Comparison of ENCODE assay signal across 32 cellular contexts in the genomic region with DNA sequence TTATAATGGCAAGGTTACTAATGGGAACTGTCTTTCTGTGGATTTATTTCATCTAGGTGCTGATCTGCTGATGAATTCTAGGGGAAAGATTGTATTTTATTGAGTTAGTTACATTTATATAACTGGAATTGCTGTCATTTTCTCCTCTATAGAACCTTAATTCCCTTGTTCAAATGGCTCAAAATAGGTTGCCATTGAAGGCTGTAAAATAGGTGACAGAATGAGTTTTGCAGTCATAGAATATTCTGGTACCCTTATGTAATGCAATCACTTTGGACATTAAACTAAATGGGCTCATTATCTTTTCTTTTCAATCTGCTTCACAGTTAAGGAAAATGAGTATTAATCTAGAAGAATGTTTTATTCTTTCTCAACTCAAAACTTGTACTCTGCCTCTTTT.
DNase-seq lines count a peak whose midpoint lies in the region; TF ChIP-seq lines count a peak whose summit lies in the region.
"Had no signal": no experiment of that assay in that cellular context is flagged by ENCODE, and none has a peak within 500 bp of the region (broad histone marks: within the 10 kb centered on the region; RNA-seq: fewer than 3 reads in every experiment).

No MANE protein-coding gene starts in this region.

- DNase-seq in NCI-H69 (lab: John Stamatoyannopoulos, UW): peak; percentile 7
- DNase-seq in osteoblast (ENCODE audit: insufficient read length, low spot score, missing footprints): peak; percentile 62
- DNase-seq in putamen (ENCODE audit: low spot score): peak; percentile 4
- DNase-seq in transverse colon: no peak
- DNase-seq in effector CD8-positive, alpha-beta T cell (lab: John Stamatoyannopoulos, UW): no peak
- DNase-seq in activated T-cell treated with anti-CD3 and anti-CD28 coated beads for 4 hours: no peak
- no peak for DNase-seq in kidney glomerular epithelial cell (lab: John Stamatoyannopoulos, UW)
- DNase-seq: 8988T; ACHN; AML-193; BE2C; C1 segment of cervical spinal cord; Caco-2; Calu3; CD4-positive, alpha-beta memory T cell; CD4-positive, alpha-beta T cell; CD4-positive, CD25-positive, alpha-beta regulatory T cell; CD8-positive, alpha-beta memory T cell; CD8-positive, alpha-beta T cell; COR-L47; DMS 273 treated with DMSO at 0.1 percent for 48 hours; DMS153; DMS79; DMS79 treated with DMSO at 0.1 percent for 48 hours; DND-41; EL had no signal

- H3K9me3 ChIP-seq in neural cell (ENCODE audit: low read length) (no peaks in the 10 kb centered on the region), osteoblast (ENCODE audit: low read depth, low read length) (no peaks in the 10 kb centered on the region), transverse colon (no peaks in the 10 kb centered on the region)
- H3K9me3 ChIP-seq: A549; BE2C; BLaER1; BLaER1 treated with 17β-estradiol and CSF1 and Interleukin-3, amounts not matched to agents 10 nM and 100 nM; Caco-2 had no signal

- H3K4me2 ChIP-seq in neural cell (ENCODE audit: low read length) (peak overlapping the region; percentile 23), osteoblast (ENCODE audit: insufficient read depth, low read length) (no peak overlapping the region)
- H3K4me2 ChIP-seq: A549; BLaER1; BLaER1 treated with 17β-estradiol and CSF1 and Interleukin-3, amounts not matched to agents 10 nM and 100 nM had no signal

- H3K36me3 ChIP-seq in neural cell (ENCODE audit: insufficient read depth, low read length) (no peaks in the 10 kb centered on the region), osteoblast (ENCODE audit: insufficient read depth, low read length) (no peaks in the 10 kb centered on the region), transverse colon (no peaks in the 10 kb centered on the region)
- H3K36me3 ChIP-seq: BE2C; BLaER1; BLaER1 treated with 17β-estradiol and CSF1 and Interleukin-3, amounts not matched to agents 10 nM and 100 nM had no signal

- H3K79me2 ChIP-seq in neural cell (replicated peaks; ENCODE audit: insufficient read depth, low read length) (no peaks in the 10 kb centered on the region), osteoblast (ENCODE audit: insufficient read depth, low read length) (no peaks in the 10 kb centered on the region)

- no peak overlapping the region for H3K9ac ChIP-seq in neural cell (ENCODE audit: low read length)
- H3K9ac ChIP-seq: BLaER1; BLaER1 treated with 17β-estradiol and CSF1 and Interleukin-3, amounts not matched to agents 10 nM and 100 nM had no signal

- intact Hi-C loops in transverse colon (cut with DNase I; ENCODE audit: low total_unique reads): no loop called here

- H3K4me1 ChIP-seq in osteoblast (ENCODE audit: insufficient read depth, low read length) (no peaks in the 10 kb centered on the region), transverse colon (no peaks in the 10 kb centered on the region)
- H3K4me1 ChIP-seq: A549; BE2C; BLaER1; BLaER1 treated with 17β-estradiol and CSF1 and Interleukin-3, amounts not matched to agents 10 nM and 100 nM; Caco-2 had no signal

- H2AFZ ChIP-seq in neural cell (ENCODE audit: low read depth, low read length) (no peak overlapping the region), osteoblast (ENCODE audit: low read length) (no peak overlapping the region)

- TF ChIP-seq EP300 in neural cell (conservative IDR thresholded peaks at IDR 0.05; ENCODE audit: poor library complexity, severe bottlenecking) (peak; percentile 58), transverse colon (IDR thresholded peaks at IDR 0.05; ENCODE audit: low read depth) (no peak)

- peak overlapping the region; percentile 49 for H3K27ac ChIP-seq in neural cell (ENCODE audit: low read length)
- H3K27ac ChIP-seq in osteoblast (ENCODE audit: low read depth, low read length): no peak overlapping the region
- no peak overlapping the region for H3K27ac ChIP-seq in transverse colon
- H3K27ac ChIP-seq: 22Rv1; A549; BLaER1; BLaER1 treated with 17β-estradiol and CSF1 and Interleukin-3, amounts not matched to agents 10 nM and 100 nM; C4-2B had no signal

- in situ Hi-C loops in transverse colon (cut with MboI; ENCODE audit: low pct_ligation_motif_present in 1 of 4, low pct_unique_long_range_greater_than_20kb in 1 of 4, low sequenced_read_pairs in 3 of 4): loop anchor here in 1 of 4 donors (25.0 kb wide), 1 partner anchor 495 kb away; the partner anchor contains the start of gene PTGER3

- no peak for TF ChIP-seq POLR2A in transverse colon (IDR thresholded peaks at IDR 0.05)

- no peaks in the 10 kb centered on the region for H4K20me1 ChIP-seq in neural cell (ENCODE audit: insufficient read depth)
- H4K20me1 ChIP-seq in osteoblast (ENCODE audit: insufficient read depth, low read length): no peaks in the 10 kb centered on the region
- H4K20me1 ChIP-seq: BLaER1; BLaER1 treated with 17β-estradiol and CSF1 and Interleukin-3, amounts not matched to agents 10 nM and 100 nM had no signal

- TF ChIP-seq RAD21 in neural cell (conservative IDR thresholded peaks at IDR 0.05): no peak

- H3K27me3 ChIP-seq in neural cell (ENCODE audit: insufficient read depth, low read depth, low read length) (no peaks in the 10 kb centered on the region), osteoblast (ENCODE audit: insufficient read depth, low read length) (no peaks in the 10 kb centered on the region), transverse colon (no peaks in the 10 kb centered on the region)
- H3K27me3 ChIP-seq: BE2C; BLaER1; BLaER1 treated with 17β-estradiol and CSF1 and Interleukin-3, amounts not matched to agents 10 nM and 100 nM had no signal

- H3K9me2 ChIP-seq in neural cell (ENCODE audit: insufficient read depth, low read length): no peaks in the 10 kb centered on the region

- TF ChIP-seq CTCF in neural cell (IDR thresholded peaks at IDR 0.05; ENCODE audit: poor library complexity, severe bottlenecking) (peak; percentile 16), osteoblast (IDR thresholded peaks at IDR 0.05; ENCODE audit: extremely low read depth, low read depth, low read length) (no peak), transverse colon (IDR thresholded peaks at IDR 0.05) (no peak)

- peak overlapping the region; percentile 12 for H3K4me3 ChIP-seq in neural cell (ENCODE audit: low read length)
- no peak overlapping the region for H3K4me3 ChIP-seq in osteoblast (ENCODE audit: insufficient read depth, low read length)
- no peak overlapping the region for H3K4me3 ChIP-seq in transverse colon
- H3K4me3 ChIP-seq: A549; BLaER1; BLaER1 treated with 17β-estradiol and CSF1 and Interleukin-3, amounts not matched to agents 10 nM and 100 nM had no signal

- peaks cover 9% of the 10 kb centered on the region for H3F3A ChIP-seq in neural cell (ENCODE audit: insufficient read depth, low read length, poor library complexity, severe bottlenecking)

TF ChIP-seq in neural cell, 6 proteins besides CTCF, POLR2A, EP300 and RAD21:
- TF ChIP-seq TAF1 (IDR thresholded peaks at IDR 0.05; ENCODE audit: low read depth) (no peak), MXI1 (conservative IDR thresholded peaks at IDR 0.05; ENCODE audit: poor library complexity, severe bottlenecking) (no peak), POLR2AphosphoS5 (IDR thresholded peaks at IDR 0.05) (no peak), SMC3 (conservative IDR thresholded peaks at IDR 0.05; ENCODE audit: poor library complexity) (no peak), EZH2 (IDR thresholded peaks at IDR 0.05; ENCODE audit: borderline replicate concordance, insufficient read depth, low read length, poor library complexity, severe bottlenecking) (no peak)
- TF ChIP-seq, protein P1, sequence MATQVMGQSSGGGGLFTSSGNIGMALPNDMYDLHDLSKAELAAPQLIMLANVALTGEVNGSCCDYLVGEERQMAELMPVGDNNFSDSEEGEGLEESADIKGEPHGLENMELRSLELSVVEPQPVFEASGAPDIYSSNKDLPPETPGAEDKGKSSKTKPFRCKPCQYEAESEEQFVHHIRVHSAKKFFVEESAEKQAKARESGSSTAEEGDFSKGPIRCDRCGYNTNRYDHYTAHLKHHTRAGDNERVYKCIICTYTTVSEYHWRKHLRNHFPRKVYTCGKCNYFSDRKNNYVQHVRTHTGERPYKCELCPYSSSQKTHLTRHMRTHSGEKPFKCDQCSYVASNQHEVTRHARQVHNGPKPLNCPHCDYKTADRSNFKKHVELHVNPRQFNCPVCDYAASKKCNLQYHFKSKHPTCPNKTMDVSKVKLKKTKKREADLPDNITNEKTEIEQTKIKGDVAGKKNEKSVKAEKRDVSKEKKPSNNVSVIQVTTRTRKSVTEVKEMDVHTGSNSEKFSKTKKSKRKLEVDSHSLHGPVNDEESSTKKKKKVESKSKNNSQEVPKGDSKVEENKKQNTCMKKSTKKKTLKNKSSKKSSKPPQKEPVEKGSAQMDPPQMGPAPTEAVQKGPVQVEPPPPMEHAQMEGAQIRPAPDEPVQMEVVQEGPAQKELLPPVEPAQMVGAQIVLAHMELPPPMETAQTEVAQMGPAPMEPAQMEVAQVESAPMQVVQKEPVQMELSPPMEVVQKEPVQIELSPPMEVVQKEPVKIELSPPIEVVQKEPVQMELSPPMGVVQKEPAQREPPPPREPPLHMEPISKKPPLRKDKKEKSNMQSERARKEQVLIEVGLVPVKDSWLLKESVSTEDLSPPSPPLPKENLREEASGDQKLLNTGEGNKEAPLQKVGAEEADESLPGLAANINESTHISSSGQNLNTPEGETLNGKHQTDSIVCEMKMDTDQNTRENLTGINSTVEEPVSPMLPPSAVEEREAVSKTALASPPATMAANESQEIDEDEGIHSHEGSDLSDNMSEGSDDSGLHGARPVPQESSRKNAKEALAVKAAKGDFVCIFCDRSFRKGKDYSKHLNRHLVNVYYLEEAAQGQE (IDR thresholded peaks at IDR 0.05; ENCODE audit: borderline replicate concordance): no peak

Comparison
In these comparisons a context has a peak if more than half of its experiments do, and no peak if none do; other contexts are left out.
1. DNase-seq: peak in NCI-H69 (single experiment), osteoblast (single experiment) and putamen (single experiment); none in transverse colon (single experiment), effector CD8-positive, alpha-beta T cell (single experiment), activated T-cell treated with anti-CD3 and anti-CD28 coated beads for 4 hours (single experiment) and kidney glomerular epithelial cell (single experiment).